In the genomic region with DNA sequence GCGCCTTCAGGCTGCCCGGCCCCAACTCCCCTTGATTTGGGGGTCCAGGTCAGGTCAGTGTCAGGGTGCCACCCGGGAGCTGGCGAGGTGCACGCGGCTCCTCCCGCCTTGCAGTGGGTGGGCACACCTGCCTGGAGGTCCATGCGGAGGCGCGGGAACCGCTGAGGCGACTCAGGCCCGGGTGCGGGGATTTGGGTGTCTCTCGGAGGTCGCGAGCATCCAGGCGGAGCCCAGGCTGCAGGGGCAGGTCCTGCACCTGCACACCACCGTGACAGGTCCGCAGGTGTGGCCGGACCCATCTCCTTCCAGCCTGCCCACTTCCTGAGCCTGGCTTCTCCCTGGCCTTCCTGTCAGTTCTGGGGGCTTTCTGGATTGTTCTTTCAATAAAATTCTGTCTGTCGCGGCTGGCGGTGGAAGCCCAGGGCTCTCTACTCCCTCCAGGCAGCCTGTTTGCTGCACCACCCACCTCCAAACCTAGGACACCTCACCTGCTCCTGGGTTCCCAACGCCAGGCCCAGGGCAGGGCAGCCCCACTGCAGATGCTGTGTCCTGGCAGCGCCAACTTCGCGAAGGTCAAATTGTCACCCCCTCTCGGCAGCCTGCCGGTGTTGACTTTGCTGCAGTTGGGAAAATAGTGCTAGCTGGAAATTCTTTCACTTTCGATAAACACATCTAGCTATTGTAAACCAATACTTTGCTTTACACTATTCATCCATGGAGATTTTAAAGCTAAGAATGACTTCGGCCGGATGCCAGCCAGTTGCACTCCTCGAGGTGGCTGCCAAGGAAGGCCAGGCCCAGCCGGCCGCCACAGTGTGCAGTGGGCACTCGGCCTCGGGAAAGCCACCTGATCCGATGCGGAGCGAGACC, we compare ENCODE assay signal across 1 cellular context.
TF ChIP-seq lines count a peak whose summit lies in the region.

No MANE protein-coding gene starts in this region.

TF ChIP-seq in K562, 482 proteins besides CTCF, POLR2A, EP300 and RAD21:
- TF ChIP-seq, protein P1, sequence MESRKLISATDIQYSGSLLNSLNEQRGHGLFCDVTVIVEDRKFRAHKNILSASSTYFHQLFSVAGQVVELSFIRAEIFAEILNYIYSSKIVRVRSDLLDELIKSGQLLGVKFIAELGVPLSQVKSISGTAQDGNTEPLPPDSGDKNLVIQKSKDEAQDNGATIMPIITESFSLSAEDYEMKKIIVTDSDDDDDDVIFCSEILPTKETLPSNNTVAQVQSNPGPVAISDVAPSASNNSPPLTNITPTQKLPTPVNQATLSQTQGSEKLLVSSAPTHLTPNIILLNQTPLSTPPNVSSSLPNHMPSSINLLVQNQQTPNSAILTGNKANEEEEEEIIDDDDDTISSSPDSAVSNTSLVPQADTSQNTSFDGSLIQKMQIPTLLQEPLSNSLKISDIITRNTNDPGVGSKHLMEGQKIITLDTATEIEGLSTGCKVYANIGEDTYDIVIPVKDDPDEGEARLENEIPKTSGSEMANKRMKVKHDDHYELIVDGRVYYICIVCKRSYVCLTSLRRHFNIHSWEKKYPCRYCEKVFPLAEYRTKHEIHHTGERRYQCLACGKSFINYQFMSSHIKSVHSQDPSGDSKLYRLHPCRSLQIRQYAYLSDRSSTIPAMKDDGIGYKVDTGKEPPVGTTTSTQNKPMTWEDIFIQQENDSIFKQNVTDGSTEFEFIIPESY (CRISPR knock-in tag; IDR thresholded peaks at IDR 0.05) = peak; percentile 83
- TF ChIP-seq, protein P2, sequence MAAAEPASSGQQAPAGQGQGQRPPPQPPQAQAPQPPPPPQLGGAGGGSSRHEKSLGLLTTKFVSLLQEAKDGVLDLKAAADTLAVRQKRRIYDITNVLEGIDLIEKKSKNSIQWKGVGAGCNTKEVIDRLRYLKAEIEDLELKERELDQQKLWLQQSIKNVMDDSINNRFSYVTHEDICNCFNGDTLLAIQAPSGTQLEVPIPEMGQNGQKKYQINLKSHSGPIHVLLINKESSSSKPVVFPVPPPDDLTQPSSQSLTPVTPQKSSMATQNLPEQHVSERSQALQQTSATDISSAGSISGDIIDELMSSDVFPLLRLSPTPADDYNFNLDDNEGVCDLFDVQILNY (CRISPR knock-in tag; IDR thresholded peaks at IDR 0.05) = no peak
- TF ChIP-seq ZFPM2 (CRISPR knock-in tag; IDR thresholded peaks at IDR 0.05) = no peak
- no peak for TF ChIP-seq NR2C2 (CRISPR knock-in tag; IDR thresholded peaks at IDR 0.05)
- TF ChIP-seq NR2C2 (tag; IDR thresholded peaks at IDR 0.05) = no peak
- no peak for TF ChIP-seq TBP (optimal IDR thresholded peaks at IDR 0.05; ENCODE audit: low read depth, low read length)
- no peak for TF ChIP-seq DIDO1 (tag; IDR thresholded peaks at IDR 0.05; ENCODE audit: low read depth)
- TF ChIP-seq ZFP36 (IDR thresholded peaks at IDR 0.05; ENCODE audit: low read depth, low read length, partially characterized antibody) = peak; percentile 80
- TF ChIP-seq, protein P3, sequence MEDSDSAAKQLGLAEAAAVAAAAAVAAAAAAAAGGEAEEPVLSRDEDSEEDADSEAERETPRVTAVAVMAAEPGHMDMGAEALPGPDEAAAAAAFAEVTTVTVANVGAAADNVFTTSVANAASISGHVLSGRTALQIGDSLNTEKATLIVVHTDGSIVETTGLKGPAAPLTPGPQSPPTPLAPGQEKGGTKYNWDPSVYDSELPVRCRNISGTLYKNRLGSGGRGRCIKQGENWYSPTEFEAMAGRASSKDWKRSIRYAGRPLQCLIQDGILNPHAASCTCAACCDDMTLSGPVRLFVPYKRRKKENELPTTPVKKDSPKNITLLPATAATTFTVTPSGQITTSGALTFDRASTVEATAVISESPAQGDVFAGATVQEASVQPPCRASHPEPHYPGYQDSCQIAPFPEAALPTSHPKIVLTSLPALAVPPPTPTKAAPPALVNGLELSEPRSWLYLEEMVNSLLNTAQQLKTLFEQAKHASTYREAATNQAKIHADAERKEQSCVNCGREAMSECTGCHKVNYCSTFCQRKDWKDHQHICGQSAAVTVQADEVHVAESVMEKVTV (CRISPR knock-in tag; IDR thresholded peaks at IDR 0.05) = no peak
- no peak for TF ChIP-seq RFX7 (CRISPR knock-in tag; IDR thresholded peaks at IDR 0.05)
- TF ChIP-seq ESRRA (IDR thresholded peaks at IDR 0.05; ENCODE audit: borderline replicate concordance, low read depth) = no peak
- TF ChIP-seq, protein P4, sequence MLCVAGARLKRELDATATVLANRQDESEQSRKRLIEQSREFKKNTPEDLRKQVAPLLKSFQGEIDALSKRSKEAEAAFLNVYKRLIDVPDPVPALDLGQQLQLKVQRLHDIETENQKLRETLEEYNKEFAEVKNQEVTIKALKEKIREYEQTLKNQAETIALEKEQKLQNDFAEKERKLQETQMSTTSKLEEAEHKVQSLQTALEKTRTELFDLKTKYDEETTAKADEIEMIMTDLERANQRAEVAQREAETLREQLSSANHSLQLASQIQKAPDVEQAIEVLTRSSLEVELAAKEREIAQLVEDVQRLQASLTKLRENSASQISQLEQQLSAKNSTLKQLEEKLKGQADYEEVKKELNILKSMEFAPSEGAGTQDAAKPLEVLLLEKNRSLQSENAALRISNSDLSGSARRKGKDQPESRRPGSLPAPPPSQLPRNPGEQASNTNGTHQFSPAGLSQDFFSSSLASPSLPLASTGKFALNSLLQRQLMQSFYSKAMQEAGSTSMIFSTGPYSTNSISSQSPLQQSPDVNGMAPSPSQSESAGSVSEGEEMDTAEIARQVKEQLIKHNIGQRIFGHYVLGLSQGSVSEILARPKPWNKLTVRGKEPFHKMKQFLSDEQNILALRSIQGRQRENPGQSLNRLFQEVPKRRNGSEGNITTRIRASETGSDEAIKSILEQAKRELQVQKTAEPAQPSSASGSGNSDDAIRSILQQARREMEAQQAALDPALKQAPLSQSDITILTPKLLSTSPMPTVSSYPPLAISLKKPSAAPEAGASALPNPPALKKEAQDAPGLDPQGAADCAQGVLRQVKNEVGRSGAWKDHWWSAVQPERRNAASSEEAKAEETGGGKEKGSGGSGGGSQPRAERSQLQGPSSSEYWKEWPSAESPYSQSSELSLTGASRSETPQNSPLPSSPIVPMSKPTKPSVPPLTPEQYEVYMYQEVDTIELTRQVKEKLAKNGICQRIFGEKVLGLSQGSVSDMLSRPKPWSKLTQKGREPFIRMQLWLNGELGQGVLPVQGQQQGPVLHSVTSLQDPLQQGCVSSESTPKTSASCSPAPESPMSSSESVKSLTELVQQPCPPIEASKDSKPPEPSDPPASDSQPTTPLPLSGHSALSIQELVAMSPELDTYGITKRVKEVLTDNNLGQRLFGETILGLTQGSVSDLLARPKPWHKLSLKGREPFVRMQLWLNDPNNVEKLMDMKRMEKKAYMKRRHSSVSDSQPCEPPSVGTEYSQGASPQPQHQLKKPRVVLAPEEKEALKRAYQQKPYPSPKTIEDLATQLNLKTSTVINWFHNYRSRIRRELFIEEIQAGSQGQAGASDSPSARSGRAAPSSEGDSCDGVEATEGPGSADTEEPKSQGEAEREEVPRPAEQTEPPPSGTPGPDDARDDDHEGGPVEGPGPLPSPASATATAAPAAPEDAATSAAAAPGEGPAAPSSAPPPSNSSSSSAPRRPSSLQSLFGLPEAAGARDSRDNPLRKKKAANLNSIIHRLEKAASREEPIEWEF (CRISPR knock-in tag; IDR thresholded peaks at IDR 0.05) = no peak
TF ChIP-seq in K562: peak in this region for 2.
